Comparison of ENCODE assay signal across 1 cellular context in the genomic region with DNA sequence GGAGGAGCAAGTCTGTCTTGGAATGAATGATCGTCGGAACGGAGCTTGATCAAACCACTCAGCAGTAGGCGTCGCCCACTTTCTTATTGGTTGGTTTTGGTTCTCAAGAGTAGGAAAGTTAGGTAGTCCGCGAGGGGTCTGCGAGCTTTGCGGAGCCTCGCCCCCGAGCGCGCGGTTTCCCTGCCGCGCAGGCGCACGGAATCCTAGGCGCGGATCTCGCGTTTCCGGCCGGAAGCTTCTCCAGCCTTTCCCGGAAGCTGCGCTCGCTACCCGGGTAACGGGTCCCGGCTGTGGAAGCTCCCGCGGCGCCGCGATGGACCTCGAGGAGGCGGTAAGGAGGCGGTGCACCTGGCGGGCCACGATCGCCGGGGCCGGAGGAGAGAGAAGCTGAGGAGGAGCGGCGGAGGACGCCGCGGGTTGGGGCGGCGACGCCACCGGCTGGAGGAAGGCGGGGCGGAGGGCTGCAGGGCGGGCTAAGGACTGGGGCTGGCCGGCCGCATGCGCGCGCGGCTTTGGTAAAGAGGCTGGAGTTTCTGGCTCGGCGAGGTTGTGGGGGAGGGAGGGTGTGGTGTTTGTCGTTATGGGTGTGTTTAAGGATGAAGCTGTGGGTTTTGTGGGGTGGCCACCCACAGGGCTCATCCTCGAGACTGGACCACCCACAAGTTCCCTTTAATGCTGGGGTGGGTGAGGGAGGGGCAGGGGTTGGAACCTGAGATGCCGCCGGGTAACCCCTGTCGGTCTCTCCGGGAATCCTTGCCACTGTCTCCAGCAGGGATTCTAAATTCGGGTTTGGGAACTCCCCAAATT.
TF ChIP-seq lines count a peak whose summit lies in the region.

Gene TAF1B (plus strand): TSS at position 246 of the 807 bp plus-strand sequence. CDS start 68 bp downstream, at position 314.

TF ChIP-seq in HepG2, 621 proteins besides CTCF, POLR2A, EP300 and RAD21 (continued from another document and continues in another):
- peak; percentile 4; the same call in 1 of the 2 replicates for TF ChIP-seq HNF4G (IDR thresholded peaks at IDR 0.05; ENCODE audit: borderline replicate concordance, low read depth, low read length)
- TF ChIP-seq HNF4G (CRISPR knock-in tag; IDR thresholded peaks at IDR 0.05; ENCODE audit: borderline replicate concordance, low read depth), result 0 out of 2 replicates have a peak, but pooled peaks have one; percentile 26
- peak; percentile 59; the same call in 1 of the 3 replicates for TF ChIP-seq MXI1 (IDR thresholded peaks at IDR 0.05; ENCODE audit: borderline replicate concordance, low read depth, low read length)
- 0 out of 2 replicates have a peak, but pooled peaks have one; percentile 17 for TF ChIP-seq ZFP62 (CRISPR knock-in tag; IDR thresholded peaks at IDR 0.05)
- no peak for TF ChIP-seq FIP1L1 (IDR thresholded peaks at IDR 0.05; ENCODE audit: borderline replicate concordance, insufficient read depth, low read depth, low read length)
- peak; percentile 93 for TF ChIP-seq MTERF4 (CRISPR knock-in tag; IDR thresholded peaks at IDR 0.05)
- no peak; the same call in 1 of the 2 replicates for TF ChIP-seq SP5 (CRISPR knock-in tag; IDR thresholded peaks at IDR 0.05; ENCODE audit: borderline replicate concordance, low read depth)
- peak; percentile 62 for TF ChIP-seq TEAD3 (CRISPR knock-in tag; optimal IDR thresholded peaks at IDR 0.05; ENCODE audit: borderline replicate concordance)
- TF ChIP-seq PCBP1 (IDR thresholded peaks at IDR 0.05; ENCODE audit: borderline replicate concordance, low read depth, low read length), result peak; percentile 95; the same call in 1 of the 2 replicates
- TF ChIP-seq ZNF674 (CRISPR knock-in tag; IDR thresholded peaks at IDR 0.05; ENCODE audit: low read depth), result no peak
- peak; percentile 92 for TF ChIP-seq REL (CRISPR knock-in tag; conservative IDR thresholded peaks at IDR 0.05)
- TF ChIP-seq HNRNPUL1 (IDR thresholded peaks at IDR 0.05; ENCODE audit: low read depth, low read length), result no peak
- no peak for TF ChIP-seq HNRNPH1 (optimal IDR thresholded peaks at IDR 0.05; ENCODE audit: low read depth, low read length)
- TF ChIP-seq, protein P1, sequence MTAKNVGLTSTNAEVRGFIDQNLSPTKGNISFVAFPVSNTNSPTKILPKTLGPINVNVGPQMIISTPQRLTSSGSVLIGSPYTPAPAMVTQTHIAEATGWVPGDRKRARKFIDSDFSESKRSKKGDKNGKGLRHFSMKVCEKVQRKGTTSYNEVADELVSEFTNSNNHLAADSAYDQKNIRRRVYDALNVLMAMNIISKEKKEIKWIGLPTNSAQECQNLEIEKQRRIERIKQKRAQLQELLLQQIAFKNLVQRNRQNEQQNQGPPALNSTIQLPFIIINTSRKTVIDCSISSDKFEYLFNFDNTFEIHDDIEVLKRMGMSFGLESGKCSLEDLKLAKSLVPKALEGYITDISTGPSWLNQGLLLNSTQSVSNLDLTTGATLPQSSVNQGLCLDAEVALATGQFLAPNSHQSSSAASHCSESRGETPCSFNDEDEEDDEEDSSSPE (CRISPR knock-in tag; IDR thresholded peaks at IDR 0.05), result peak; percentile 95
- peak; percentile 82; the same call in 1 of the 2 replicates for TF ChIP-seq TEF (CRISPR knock-in tag; IDR thresholded peaks at IDR 0.05)
- peak; percentile 95 for TF ChIP-seq POGK (CRISPR knock-in tag; conservative IDR thresholded peaks at IDR 0.05)
- TF ChIP-seq SETDB1 (CRISPR knock-in tag; IDR thresholded peaks at IDR 0.05; ENCODE audit: borderline replicate concordance), result no peak
- no peak for TF ChIP-seq NFE2L2 (IDR thresholded peaks at IDR 0.05; ENCODE audit: low read length)
- TF ChIP-seq MIXL1 (CRISPR knock-in tag; IDR thresholded peaks at IDR 0.05), result 0 out of 2 replicates have a peak, but pooled peaks have one; percentile 62
- TF ChIP-seq PHF20 (CRISPR knock-in tag; IDR thresholded peaks at IDR 0.05), result peak; percentile 89
- TF ChIP-seq SIX4 (CRISPR knock-in tag; IDR thresholded peaks at IDR 0.05), result no peak; the same call in none of the 2 replicates
- TF ChIP-seq, protein P2, sequence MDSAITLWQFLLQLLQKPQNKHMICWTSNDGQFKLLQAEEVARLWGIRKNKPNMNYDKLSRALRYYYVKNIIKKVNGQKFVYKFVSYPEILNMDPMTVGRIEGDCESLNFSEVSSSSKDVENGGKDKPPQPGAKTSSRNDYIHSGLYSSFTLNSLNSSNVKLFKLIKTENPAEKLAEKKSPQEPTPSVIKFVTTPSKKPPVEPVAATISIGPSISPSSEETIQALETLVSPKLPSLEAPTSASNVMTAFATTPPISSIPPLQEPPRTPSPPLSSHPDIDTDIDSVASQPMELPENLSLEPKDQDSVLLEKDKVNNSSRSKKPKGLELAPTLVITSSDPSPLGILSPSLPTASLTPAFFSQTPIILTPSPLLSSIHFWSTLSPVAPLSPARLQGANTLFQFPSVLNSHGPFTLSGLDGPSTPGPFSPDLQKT (CRISPR knock-in tag; IDR thresholded peaks at IDR 0.05; ENCODE audit: borderline replicate concordance), result peak; percentile 76; the same call in 1 of the 2 replicates
- TF ChIP-seq SSRP1 (CRISPR knock-in tag; IDR thresholded peaks at IDR 0.05), result no peak; the same call in 1 of the 2 replicates
- peak; percentile 89; the same call in 1 of the 2 replicates for TF ChIP-seq SMYD3 (CRISPR knock-in tag; IDR thresholded peaks at IDR 0.05)
- TF ChIP-seq HMG20A (CRISPR knock-in tag; IDR thresholded peaks at IDR 0.05; ENCODE audit: borderline replicate concordance), result peak; percentile 38; the same call in 1 of the 2 replicates
- TF ChIP-seq, protein P3, sequence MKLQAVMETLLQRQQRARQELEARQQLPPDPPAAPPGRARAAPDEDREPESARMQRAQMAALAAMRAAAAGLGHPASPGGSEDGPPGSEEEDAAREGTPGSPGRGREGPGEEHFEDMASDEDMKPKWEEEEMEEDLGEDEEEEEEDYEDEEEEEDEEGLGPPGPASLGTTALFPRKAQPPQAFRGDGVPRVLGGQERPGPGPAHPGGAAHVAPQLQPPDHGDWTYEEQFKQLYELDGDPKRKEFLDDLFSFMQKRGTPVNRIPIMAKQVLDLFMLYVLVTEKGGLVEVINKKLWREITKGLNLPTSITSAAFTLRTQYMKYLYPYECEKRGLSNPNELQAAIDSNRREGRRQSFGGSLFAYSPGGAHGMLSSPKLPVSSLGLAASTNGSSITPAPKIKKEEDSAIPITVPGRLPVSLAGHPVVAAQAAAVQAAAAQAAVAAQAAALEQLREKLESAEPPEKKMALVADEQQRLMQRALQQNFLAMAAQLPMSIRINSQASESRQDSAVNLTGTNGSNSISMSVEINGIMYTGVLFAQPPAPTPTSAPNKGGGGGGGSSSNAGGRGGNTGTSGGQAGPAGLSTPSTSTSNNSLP (IDR thresholded peaks at IDR 0.05; ENCODE audit: low read depth, low read length), result no peak
- no peak for TF ChIP-seq ZFAT (CRISPR knock-in tag; conservative IDR thresholded peaks at IDR 0.05)
- TF ChIP-seq, protein P4, sequence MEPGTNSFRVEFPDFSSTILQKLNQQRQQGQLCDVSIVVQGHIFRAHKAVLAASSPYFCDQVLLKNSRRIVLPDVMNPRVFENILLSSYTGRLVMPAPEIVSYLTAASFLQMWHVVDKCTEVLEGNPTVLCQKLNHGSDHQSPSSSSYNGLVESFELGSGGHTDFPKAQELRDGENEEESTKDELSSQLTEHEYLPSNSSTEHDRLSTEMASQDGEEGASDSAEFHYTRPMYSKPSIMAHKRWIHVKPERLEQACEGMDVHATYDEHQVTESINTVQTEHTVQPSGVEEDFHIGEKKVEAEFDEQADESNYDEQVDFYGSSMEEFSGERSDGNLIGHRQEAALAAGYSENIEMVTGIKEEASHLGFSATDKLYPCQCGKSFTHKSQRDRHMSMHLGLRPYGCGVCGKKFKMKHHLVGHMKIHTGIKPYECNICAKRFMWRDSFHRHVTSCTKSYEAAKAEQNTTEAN (CRISPR knock-in tag; conservative IDR thresholded peaks at IDR 0.05), result peak; percentile 80
- TF ChIP-seq PHF21A (CRISPR knock-in tag; IDR thresholded peaks at IDR 0.05), result peak; percentile 83
- TF ChIP-seq ZNF350 (CRISPR knock-in tag; IDR thresholded peaks at IDR 0.05; ENCODE audit: borderline replicate concordance, low read depth), result peak; percentile 97
- peak; percentile 93; the same call in 1 of the 2 replicates for TF ChIP-seq ZMYM4 (CRISPR knock-in tag; IDR thresholded peaks at IDR 0.05)
- peak; percentile 82 for TF ChIP-seq KDM3A (CRISPR knock-in tag; IDR thresholded peaks at IDR 0.05; ENCODE audit: low read depth)
- TF ChIP-seq GATAD1 (CRISPR knock-in tag; IDR thresholded peaks at IDR 0.05), result peak; percentile 86
- peak; percentile 88; the same call in 1 of the 2 replicates for TF ChIP-seq ZFP90 (CRISPR knock-in tag; IDR thresholded peaks at IDR 0.05; ENCODE audit: borderline replicate concordance)
- peak; percentile 97; the same call in 1 of the 2 replicates for TF ChIP-seq ZNF337 (CRISPR knock-in tag; IDR thresholded peaks at IDR 0.05; ENCODE audit: borderline replicate concordance, low read depth)
- no peak; the same call in none of the 2 replicates for TF ChIP-seq ATF3 (CRISPR knock-in tag; IDR thresholded peaks at IDR 0.05)
- 0 out of 2 replicates have a peak, but pooled peaks have one; percentile 89 for TF ChIP-seq ZFP37 (CRISPR knock-in tag; IDR thresholded peaks at IDR 0.05; ENCODE audit: borderline replicate concordance)
- no peak for TF ChIP-seq ATF7 (IDR thresholded peaks at IDR 0.05)
- no peak for TF ChIP-seq ATF7 (CRISPR knock-in tag; IDR thresholded peaks at IDR 0.05)
- TF ChIP-seq IRF2 (CRISPR knock-in tag; IDR thresholded peaks at IDR 0.05), result no peak; the same call in 1 of the 2 replicates
- peak; percentile 96 for TF ChIP-seq KAT7 (CRISPR knock-in tag; IDR thresholded peaks at IDR 0.05; ENCODE audit: borderline replicate concordance)
- TF ChIP-seq CCDC6 (CRISPR knock-in tag; IDR thresholded peaks at IDR 0.05), result peak; percentile 95
- TF ChIP-seq, protein P5, sequence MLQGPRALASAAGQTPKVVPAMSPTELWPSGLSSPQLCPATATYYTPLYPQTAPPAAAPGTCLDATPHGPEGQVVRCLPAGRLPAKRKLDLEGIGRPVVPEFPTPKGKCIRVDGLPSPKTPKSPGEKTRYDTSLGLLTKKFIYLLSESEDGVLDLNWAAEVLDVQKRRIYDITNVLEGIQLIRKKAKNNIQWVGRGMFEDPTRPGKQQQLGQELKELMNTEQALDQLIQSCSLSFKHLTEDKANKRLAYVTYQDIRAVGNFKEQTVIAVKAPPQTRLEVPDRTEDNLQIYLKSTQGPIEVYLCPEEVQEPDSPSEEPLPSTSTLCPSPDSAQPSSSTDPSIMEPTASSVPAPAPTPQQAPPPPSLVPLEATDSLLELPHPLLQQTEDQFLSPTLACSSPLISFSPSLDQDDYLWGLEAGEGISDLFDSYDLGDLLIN (CRISPR knock-in tag; IDR thresholded peaks at IDR 0.05; ENCODE audit: borderline replicate concordance), result peak; percentile 88; the same call in 1 of the 2 replicates
- TF ChIP-seq SRSF9 (IDR thresholded peaks at IDR 0.05; ENCODE audit: borderline replicate concordance, insufficient read depth, low read depth, low read length, poor library complexity, severe bottlenecking), result no peak
- TF ChIP-seq SNAPC2 (CRISPR knock-in tag; IDR thresholded peaks at IDR 0.05), result 0 out of 2 replicates have a peak, but pooled peaks have one; percentile 85
- TF ChIP-seq NR2F6 (IDR thresholded peaks at IDR 0.05), result no peak; the same call in 1 of the 2 replicates
- peak; percentile 58; the same call in 1 of the 2 replicates for TF ChIP-seq NR2F6 (CRISPR knock-in tag; IDR thresholded peaks at IDR 0.05)
- no peak for TF ChIP-seq FOXP1 (IDR thresholded peaks at IDR 0.05)
- TF ChIP-seq FOXP1 (CRISPR knock-in tag; IDR thresholded peaks at IDR 0.05), result no peak
- no peak for TF ChIP-seq ZNF432 (CRISPR knock-in tag; IDR thresholded peaks at IDR 0.05; ENCODE audit: borderline replicate concordance)
- peak; percentile 77 for TF ChIP-seq NFYC (CRISPR knock-in tag; IDR thresholded peaks at IDR 0.05)
- TF ChIP-seq XRCC5 (optimal IDR thresholded peaks at IDR 0.05; ENCODE audit: low read length), result peak; percentile 57
- TF ChIP-seq, protein P6, sequence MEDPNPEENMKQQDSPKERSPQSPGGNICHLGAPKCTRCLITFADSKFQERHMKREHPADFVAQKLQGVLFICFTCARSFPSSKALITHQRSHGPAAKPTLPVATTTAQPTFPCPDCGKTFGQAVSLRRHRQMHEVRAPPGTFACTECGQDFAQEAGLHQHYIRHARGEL (CRISPR knock-in tag; IDR thresholded peaks at IDR 0.05), result no peak; the same call in 1 of the 2 replicates
- no peak for TF ChIP-seq ZNF652 (CRISPR knock-in tag; IDR thresholded peaks at IDR 0.05; ENCODE audit: borderline replicate concordance, low read depth)
- TF ChIP-seq FOXA3 (CRISPR knock-in tag; IDR thresholded peaks at IDR 0.05), result peak; percentile 51; the same call in 1 of the 2 replicates
- TF ChIP-seq CENPX (CRISPR knock-in tag; IDR thresholded peaks at IDR 0.05), result no peak
- TF ChIP-seq RFX5 (IDR thresholded peaks at IDR 0.05; ENCODE audit: low read depth, low read length), result no peak
